Comparison of ENCODE assay signal across 8 cellular contexts in the genomic region with DNA sequence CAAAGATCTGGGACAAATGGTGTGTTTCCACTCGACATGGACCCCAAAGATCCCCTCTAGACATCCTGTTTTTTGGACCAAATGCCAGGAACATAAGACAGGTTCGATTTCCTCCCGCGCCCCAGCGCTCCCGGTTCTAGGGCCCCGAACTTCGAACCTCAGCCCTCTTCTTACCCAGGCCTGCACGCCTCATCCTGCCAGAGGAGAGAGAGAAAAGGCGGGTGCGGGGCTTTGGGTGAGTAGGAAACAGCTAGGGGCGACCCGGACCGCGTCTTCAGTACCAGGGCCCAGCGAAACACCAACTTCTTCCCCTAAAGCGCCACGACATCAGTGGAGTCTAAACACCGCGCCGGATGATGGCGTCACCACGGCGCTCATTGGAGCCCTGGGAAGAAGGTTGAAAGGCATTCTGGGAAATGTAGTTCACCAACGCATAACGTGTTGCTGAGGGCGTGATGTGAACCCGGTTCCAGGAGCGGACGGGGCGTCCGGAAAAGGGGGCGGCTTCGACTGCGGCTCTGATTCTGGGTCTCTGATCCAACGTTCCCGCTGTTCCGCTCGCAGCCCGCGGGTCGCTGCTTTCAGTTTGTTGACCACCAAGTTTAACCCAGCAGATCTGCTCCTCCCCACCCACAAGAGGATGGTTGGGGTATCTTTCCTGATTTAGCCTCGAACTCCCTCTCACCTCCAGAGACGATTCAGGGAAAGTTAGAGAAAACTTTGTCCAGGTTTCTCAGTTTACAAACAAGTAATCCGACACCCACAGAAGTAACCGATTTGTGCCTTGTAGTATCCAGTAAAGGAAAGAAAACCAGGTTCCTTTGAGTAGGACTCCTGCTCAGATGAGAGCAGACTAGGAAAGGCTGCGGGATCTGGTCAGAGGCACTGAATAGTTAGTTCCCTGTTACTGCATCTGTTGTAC. TPM values are rescaled to one million over a fixed set of nuclear protein-coding genes. Genes with fewer than 3 reads are reported as not detected.
DNase-seq lines count a peak whose midpoint lies in the region; ATAC-seq and TF ChIP-seq lines count a peak whose summit lies in the region.

A gene with protein sequence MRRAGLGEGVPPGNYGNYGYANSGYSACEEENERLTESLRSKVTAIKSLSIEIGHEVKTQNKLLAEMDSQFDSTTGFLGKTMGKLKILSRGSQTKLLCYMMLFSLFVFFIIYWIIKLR (minus strand): TSS at position 332 of the 922 bp plus-strand sequence. CDS start 139 bp downstream, at position 193.

- H4K20me1 ChIP-seq in PC-9 (ENCODE audit: insufficient read depth) = no peaks in the 10 kb centered on the region

- peak; percentile 94 for ATAC-seq in GM21619 (IDR thresholded peaks at IDR 0.05; ENCODE audit: unreplicated experiment)

- intact Hi-C loops in PC-9 (cut with micrococcal nuclease; ENCODE audit: unreplicated experiment) = loop anchor here (2.0 to 10.0 kb wide), 4 partner anchors 83 to 271 kb away; a partner anchor contains a TSS

- H3K4me3 ChIP-seq in Jurkat, Clone E6-1 (ENCODE audit: low read length) = peak within 1 kb of the TSS; percentile 94
- H3K4me3 ChIP-seq in PC-9 = peak within 1 kb of the TSS; percentile 91
- H3K4me3 ChIP-seq in epithelial cell of proximal tubule (ENCODE audit: low read depth, low read length) = peak within 1 kb of the TSS; percentile 91

- POLR2A ChIA-PET in PC-9 (lab: Charles Lee; ENCODE audit: unreplicated experiment) = interaction anchor here (0.6 kb wide), 1 partner anchor 68 kb away, joined by 27 read pairs; no protein-coding TSS in a partner anchor

- TF ChIP-seq CTCF in PC-9 (conservative IDR thresholded peaks at IDR 0.05) (no peak), epithelial cell of proximal tubule (conservative IDR thresholded peaks at IDR 0.05; ENCODE audit: low read depth, low read length) (no peak)

- no peaks in the 10 kb centered on the region for H3K9me3 ChIP-seq in PC-9 (ENCODE audit: insufficient read depth, low read depth)

- peak within 1 kb of the TSS; percentile 94 for H3K4me2 ChIP-seq in PC-9

- no peaks in the 10 kb centered on the region for H3K27me3 ChIP-seq in PC-9 (ENCODE audit: insufficient read depth, low read depth)

- H3F3A ChIP-seq in PC-9 (ENCODE audit: insufficient read depth, low read depth) = no peaks in the 10 kb centered on the region

- CTCF ChIA-PET in PC-9 (lab: Charles Lee) = no interaction called here

- H3K36me3 ChIP-seq in PC-9 (ENCODE audit: low read depth) = 0 out of 2 replicates have a peak, but pooled peaks cover 7% of the 10 kb centered on the region

- H3K27ac ChIP-seq in PC-9 = peak within 1 kb of the TSS; percentile 77

- H3K4me1 ChIP-seq in PC-9 (replicated peaks; ENCODE audit: insufficient read depth) = peaks cover 11% of the 10 kb centered on the region

- peak; percentile 89 for DNase-seq in DMS153 (lab: John Stamatoyannopoulos, UW)
- DNase-seq in Jurkat, Clone E6-1 (ENCODE audit: low read depth, low spot score) = peak; percentile 88
- peak; percentile 85 to 88 for DNase-seq in PC-9
- peak; percentile 91 for DNase-seq in activated T-cell treated with anti-CD3 and anti-CD28 coated beads, Interleukin-2, amount 50 U/mL, for 1 hour
- peak; percentile 74 for DNase-seq in epithelial cell of proximal tubule (ENCODE audit: low read depth)
- peak; percentile 95 for DNase-seq in mucosa of gallbladder (ENCODE audit: low spot score)
- peak; percentile 85 to 88 for DNase-seq in stimulated activated CD8-positive, alpha-beta memory T cell treated with anti-CD3 and anti-CD28 coated beads, Interleukin-4, amount 100 ng/mL, for 4 hours (ENCODE audit: low read depth in 2 of 2, low spot score in 1 of 2)

- BruUV-seq in PC-9 (replicated peaks; lab: Mats Ljungman, UMichigan) = TSS peak; percentile 86

- H3K79me2 ChIP-seq in PC-9 (ENCODE audit: low read depth) = peaks cover 40% of the 10 kb centered on the region

- H3K9me2 ChIP-seq in PC-9 (ENCODE audit: insufficient read depth) = no peaks in the 10 kb centered on the region

- H2AFZ ChIP-seq in PC-9 = peak within 1 kb of the TSS; percentile 99

RNA-seq across cellular contexts. Expression of the gene that starts here (rescaled TPM):
- 13.7 TPM for polyA plus RNA-seq in Jurkat, Clone E6-1 (2012; ENCODE audit: insufficient read depth, insufficient read length)
- total RNA-seq in PC-9 (2021) = 39.5 and 43.0 TPM in 2 replicates
- total RNA-seq in epithelial cell of proximal tubule = 23.3 and 35.5 TPM in 2 replicates
- total RNA-seq in mucosa of gallbladder = 24.7 TPM

Comparison
In these comparisons a context has a peak if more than half of its experiments do, and no peak if none do; other contexts are left out.
1. Peak in every context shown above with its lines: DNase-seq, ATAC-seq, H3K4me3 ChIP-seq and H3K27ac ChIP-seq.